Comparison of ENCODE assay signal across 19 cellular contexts in the genomic region with DNA sequence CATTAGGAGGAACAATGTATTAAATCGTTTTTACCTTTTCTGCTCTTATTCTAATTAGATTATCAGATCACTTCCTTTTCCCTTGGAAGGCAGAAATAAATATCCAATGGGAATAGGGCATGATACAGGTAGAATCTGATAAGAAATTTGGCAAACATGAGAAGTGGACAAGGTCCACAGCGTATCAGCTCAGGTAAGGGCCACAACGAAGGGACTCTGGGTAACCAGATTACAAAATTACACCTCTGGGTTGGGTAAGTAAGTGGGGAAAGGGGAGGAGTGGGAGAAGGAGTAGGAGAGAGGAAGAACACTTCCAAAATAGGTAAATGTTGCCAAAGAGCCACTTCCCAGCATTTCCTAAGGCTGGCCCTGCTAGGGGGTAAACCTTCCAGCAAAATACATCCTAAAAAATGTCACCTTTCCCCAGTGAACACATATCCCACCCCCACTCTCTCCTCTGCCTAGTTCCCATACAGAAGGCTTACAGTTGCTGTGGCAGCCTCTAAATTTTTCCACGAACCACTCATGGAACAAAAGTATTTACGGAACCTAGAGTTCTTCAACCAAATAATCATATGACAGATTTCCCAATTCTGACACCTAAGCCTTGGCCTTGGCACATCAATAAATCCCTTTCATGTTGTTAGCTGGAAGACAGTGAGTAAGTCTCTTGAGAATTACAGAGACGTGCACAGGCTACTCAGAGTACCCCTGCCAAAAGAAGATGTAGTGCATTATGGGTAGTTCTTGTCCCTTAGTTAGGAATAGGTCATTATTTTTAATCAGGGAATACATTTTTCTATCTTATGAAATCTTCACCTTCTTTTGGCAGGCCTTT. TPM values are rescaled to one million over a fixed set of nuclear protein-coding genes. Genes with fewer than 3 reads are reported as not detected.
"Had no signal": no experiment of that assay in that cellular context is flagged by ENCODE, and none has a peak within 500 bp of the region (broad histone marks: within the 10 kb centered on the region; RNA-seq: fewer than 3 reads in every experiment).

No MANE protein-coding gene starts in this region.

- ATAC-seq: activated CD8-positive, alpha-beta T cell treated with anti-CD3 and anti-CD28 coated beads, Interleukin-2, amount 10 ng/mL, durations not matched to agents 7 days and 5 days; body of pancreas; effector memory CD8-positive, alpha-beta T cell; mucosa of descending colon; naive thymus-derived CD8-positive, alpha-beta T cell; stimulated activated naive CD8-positive, alpha-beta T cell treated with anti-CD3 and anti-CD28 coated beads, Interleukin-15, Interleukin-2, amounts not matched to agents 100 U/mL and 50 U/mL, for 24 hours; upper lobe of right lung; WTC11 had no signal

- H3K36me3 ChIP-seq: neutrophil, prostate gland, upper lobe of right lung had no signal

- H3K4me1 ChIP-seq: prostate gland, upper lobe of right lung had no signal

- DNase-seq: activated CD8-positive, alpha-beta T cell treated with anti-CD3 and anti-CD28 coated beads, Interleukin-2, amount 10 ng/mL, durations not matched to agents 7 days and 5 days; activated naive CD4-positive, alpha-beta T cell treated with anti-CD3 and anti-CD28 coated beads, Interleukin-2, amount 10 ng/mL, durations not matched to agents 7 days and 5 days; body of pancreas; effector memory CD8-positive, alpha-beta T cell; immature natural killer cell; left cardiac atrium; mucosa of descending colon; naive thymus-derived CD8-positive, alpha-beta T cell; stimulated activated CD4-positive, alpha-beta T cell treated with anti-CD3 and anti-CD28 coated beads, Interleukin-4, amount 100 ng/mL, for 1 hour; stimulated activated CD8-positive, alpha-beta memory T cell treated with anti-CD3 and anti-CD28 coated beads, Interleukin-4, amount 100 ng/mL, for 48 hours; stimulated activated naive CD8-positive, alpha-beta T cell treated with anti-CD3 and anti-CD28 coated beads, Interleukin-15, Interleukin-2, amounts not matched to agents 100 U/mL and 50 U/mL, for 24 hours; upper lobe of right lung had no signal

- H3K27me3 ChIP-seq: body of pancreas, neutrophil, upper lobe of right lung had no signal

- H3K9me3 ChIP-seq: body of pancreas, mucosa of descending colon, neutrophil, prostate gland, upper lobe of right lung had no signal

- H3K4me3 ChIP-seq: body of pancreas, mucosa of descending colon, prostate gland, upper lobe of right lung had no signal

- H3K27ac ChIP-seq: body of pancreas, neutrophil, prostate gland, upper lobe of right lung had no signal

RNA-seq across cellular contexts. Expression of gene DLX6, which starts 51.5 kb away (rescaled TPM):
- total RNA-seq: activated CD8-positive, alpha-beta T cell treated with anti-CD3 and anti-CD28 coated beads, Interleukin-2, amount 10 ng/mL, durations not matched to agents 7 days and 5 days; body of pancreas; epithelial cell of proximal tubule; fibroblast of villous mesenchyme; naive thymus-derived CD8-positive, alpha-beta T cell; T-helper 1 cell treated with Interleukin-12 subunit alpha and Interleukin-12 subunit beta and Interleukin-4 antibody, amounts not matched to agents 30 ng/mL and 1 ng/mL, for 36 hours; upper lobe of right lung had no signal
- polyA plus RNA-seq: adipose tissue; immature natural killer cell; naive thymus-derived CD8-positive, alpha-beta T cell had no signal
